2 cellular contexts compared by ENCODE assay signal in the genomic region with DNA sequence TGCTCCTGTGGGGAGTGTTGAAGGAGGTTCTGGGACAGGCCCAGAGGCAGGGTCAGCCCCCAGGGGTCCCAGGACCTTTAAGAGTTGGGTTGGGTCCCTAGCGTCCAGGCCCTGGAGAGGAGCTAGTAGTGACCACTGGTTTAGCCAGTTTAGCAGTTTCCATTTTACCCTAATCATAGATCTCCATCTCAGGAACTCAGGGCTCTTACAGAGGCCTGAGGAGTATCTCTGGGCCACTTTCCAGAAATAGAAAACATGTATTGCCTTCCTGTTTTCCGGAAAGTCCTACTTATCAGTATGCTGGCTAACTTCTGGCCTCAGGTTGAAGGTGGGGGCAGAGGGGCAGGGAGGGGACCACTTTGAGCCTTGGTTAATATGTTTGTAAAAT.
TF ChIP-seq lines count a peak whose summit lies in the region.

No MANE protein-coding gene starts in this region.

TF ChIP-seq in liver, 16 proteins besides CTCF, POLR2A, EP300 and RAD21:
- TF ChIP-seq EGR1 (IDR thresholded peaks at IDR 0.05; ENCODE audit: low read depth in 2 of 2) (no peak), SP1 (IDR thresholded peaks at IDR 0.05) (no peak), GABPA (IDR thresholded peaks at IDR 0.05 in 1 of 2, conservative IDR thresholded peaks at IDR 0.05 in 1 of 2) (no peak), FOXA1 (IDR thresholded peaks at IDR 0.05) (no peak), HNF4G (IDR thresholded peaks at IDR 0.05) (no peak), RXRA (IDR thresholded peaks at IDR 0.05) (no peak), TAF1 (conservative IDR thresholded peaks at IDR 0.05) (no peak), YY1 (IDR thresholded peaks at IDR 0.05) (no peak), NR2F2 (IDR thresholded peaks at IDR 0.05) (no peak), JUND (IDR thresholded peaks at IDR 0.05) (no peak), HNF4A (conservative IDR thresholded peaks at IDR 0.05) (no peak), FOXA2 (IDR thresholded peaks at IDR 0.05) (no peak)
- TF ChIP-seq, protein P1, sequence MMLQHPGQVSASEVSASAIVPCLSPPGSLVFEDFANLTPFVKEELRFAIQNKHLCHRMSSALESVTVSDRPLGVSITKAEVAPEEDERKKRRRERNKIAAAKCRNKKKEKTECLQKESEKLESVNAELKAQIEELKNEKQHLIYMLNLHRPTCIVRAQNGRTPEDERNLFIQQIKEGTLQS (IDR thresholded peaks at IDR 0.05), result no peak
- TF ChIP-seq, protein P2, sequence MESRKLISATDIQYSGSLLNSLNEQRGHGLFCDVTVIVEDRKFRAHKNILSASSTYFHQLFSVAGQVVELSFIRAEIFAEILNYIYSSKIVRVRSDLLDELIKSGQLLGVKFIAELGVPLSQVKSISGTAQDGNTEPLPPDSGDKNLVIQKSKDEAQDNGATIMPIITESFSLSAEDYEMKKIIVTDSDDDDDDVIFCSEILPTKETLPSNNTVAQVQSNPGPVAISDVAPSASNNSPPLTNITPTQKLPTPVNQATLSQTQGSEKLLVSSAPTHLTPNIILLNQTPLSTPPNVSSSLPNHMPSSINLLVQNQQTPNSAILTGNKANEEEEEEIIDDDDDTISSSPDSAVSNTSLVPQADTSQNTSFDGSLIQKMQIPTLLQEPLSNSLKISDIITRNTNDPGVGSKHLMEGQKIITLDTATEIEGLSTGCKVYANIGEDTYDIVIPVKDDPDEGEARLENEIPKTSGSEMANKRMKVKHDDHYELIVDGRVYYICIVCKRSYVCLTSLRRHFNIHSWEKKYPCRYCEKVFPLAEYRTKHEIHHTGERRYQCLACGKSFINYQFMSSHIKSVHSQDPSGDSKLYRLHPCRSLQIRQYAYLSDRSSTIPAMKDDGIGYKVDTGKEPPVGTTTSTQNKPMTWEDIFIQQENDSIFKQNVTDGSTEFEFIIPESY (IDR thresholded peaks at IDR 0.05), result no peak
- TF ChIP-seq, protein P3, sequence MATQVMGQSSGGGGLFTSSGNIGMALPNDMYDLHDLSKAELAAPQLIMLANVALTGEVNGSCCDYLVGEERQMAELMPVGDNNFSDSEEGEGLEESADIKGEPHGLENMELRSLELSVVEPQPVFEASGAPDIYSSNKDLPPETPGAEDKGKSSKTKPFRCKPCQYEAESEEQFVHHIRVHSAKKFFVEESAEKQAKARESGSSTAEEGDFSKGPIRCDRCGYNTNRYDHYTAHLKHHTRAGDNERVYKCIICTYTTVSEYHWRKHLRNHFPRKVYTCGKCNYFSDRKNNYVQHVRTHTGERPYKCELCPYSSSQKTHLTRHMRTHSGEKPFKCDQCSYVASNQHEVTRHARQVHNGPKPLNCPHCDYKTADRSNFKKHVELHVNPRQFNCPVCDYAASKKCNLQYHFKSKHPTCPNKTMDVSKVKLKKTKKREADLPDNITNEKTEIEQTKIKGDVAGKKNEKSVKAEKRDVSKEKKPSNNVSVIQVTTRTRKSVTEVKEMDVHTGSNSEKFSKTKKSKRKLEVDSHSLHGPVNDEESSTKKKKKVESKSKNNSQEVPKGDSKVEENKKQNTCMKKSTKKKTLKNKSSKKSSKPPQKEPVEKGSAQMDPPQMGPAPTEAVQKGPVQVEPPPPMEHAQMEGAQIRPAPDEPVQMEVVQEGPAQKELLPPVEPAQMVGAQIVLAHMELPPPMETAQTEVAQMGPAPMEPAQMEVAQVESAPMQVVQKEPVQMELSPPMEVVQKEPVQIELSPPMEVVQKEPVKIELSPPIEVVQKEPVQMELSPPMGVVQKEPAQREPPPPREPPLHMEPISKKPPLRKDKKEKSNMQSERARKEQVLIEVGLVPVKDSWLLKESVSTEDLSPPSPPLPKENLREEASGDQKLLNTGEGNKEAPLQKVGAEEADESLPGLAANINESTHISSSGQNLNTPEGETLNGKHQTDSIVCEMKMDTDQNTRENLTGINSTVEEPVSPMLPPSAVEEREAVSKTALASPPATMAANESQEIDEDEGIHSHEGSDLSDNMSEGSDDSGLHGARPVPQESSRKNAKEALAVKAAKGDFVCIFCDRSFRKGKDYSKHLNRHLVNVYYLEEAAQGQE (IDR thresholded peaks at IDR 0.05), result no peak
- TF ChIP-seq, protein P4, sequence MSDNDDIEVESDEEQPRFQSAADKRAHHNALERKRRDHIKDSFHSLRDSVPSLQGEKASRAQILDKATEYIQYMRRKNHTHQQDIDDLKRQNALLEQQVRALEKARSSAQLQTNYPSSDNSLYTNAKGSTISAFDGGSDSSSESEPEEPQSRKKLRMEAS (IDR thresholded peaks at IDR 0.05), result no peak

TF ChIP-seq in HepG2, 621 proteins besides CTCF, POLR2A, EP300 and RAD21:
- TF ChIP-seq FOXK2 (IDR thresholded peaks at IDR 0.05), result no peak
- TF ChIP-seq ZNF430 (CRISPR knock-in tag; IDR thresholded peaks at IDR 0.05), result no peak
- TF ChIP-seq ZEB1 (IDR thresholded peaks at IDR 0.05; ENCODE audit: insufficient replicate concordance, low read depth), result no peak
- no peak for TF ChIP-seq YY1 (IDR thresholded peaks at IDR 0.05; ENCODE audit: insufficient read depth, insufficient replicate concordance, low read depth, low read length)
- no peak for TF ChIP-seq ZBTB42 (CRISPR knock-in tag; IDR thresholded peaks at IDR 0.05)
- no peak for TF ChIP-seq SIX1 (CRISPR knock-in tag; IDR thresholded peaks at IDR 0.05; ENCODE audit: borderline replicate concordance)
- TF ChIP-seq MED1 (CRISPR knock-in tag; IDR thresholded peaks at IDR 0.05), result no peak
